7 cellular contexts compared by ENCODE assay signal in the genomic region with DNA sequence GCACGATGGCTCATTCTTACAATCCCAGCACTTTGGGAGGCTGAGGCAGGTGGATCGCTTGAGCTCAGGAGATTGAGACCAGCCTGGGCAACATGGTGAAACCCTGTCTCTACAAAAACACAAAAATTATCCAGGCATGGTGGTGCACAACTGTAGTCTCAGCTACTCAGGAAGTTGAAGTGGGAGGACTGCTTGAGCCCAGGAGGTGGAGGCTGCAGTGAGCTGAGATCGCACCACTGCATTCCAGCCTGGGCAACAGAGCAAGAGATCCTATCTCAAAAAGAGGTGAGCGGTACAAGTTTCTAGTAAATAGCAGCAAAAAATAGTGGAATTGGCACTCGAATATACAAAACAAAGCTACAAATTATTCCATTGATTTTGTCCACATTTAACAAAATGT. TPM values are rescaled to one million over a fixed set of nuclear protein-coding genes. Genes with fewer than 3 reads are reported as not detected.
DNase-seq lines count a peak whose midpoint lies in the region; ATAC-seq lines count a peak whose summit lies in the region.
"Not testable (repeated sequence)": the region's sequence is repeated elsewhere in the genome, so short reads cannot be mapped to it uniquely, and the experiment has no call there.

No MANE protein-coding gene starts in this region.

- not testable (repeated sequence) for ATAC-seq in T-helper 17 cell; activated T-cell treated with anti-CD3 and anti-CD28 coated beads, Interleukin-2, amount 50 U/mL, for 72 hours (replicated peaks in 1 of 2); activated naive CD8-positive, alpha-beta T cell treated with anti-CD3 and anti-CD28 coated beads, Interleukin-2, amount 50 U/mL, for 24 hours; naive thymus-derived CD8-positive, alpha-beta T cell; stimulated activated effector memory CD8-positive, alpha-beta T cell treated with anti-CD3 and anti-CD28 coated beads, Interleukin-12 subunit alpha, Interleukin-12 subunit beta, amount 100 ng/mL, for 72 hours

- peak overlapping the region in 6 of 8 donors; percentile 63 to 89 (median 76) for H3K27ac Mint-ChIP-seq in CD8-positive, alpha-beta memory T cell
- H3K27ac Mint-ChIP-seq in T-helper 17 cell (peak overlapping the region; percentile 53), immature natural killer cell (peak overlapping the region in 5 of 6 donors; percentile 29 to 87 (median 59))
- peak overlapping the region; percentile 88 for H3K27ac Mint-ChIP-seq in activated T-cell treated with anti-CD3 and anti-CD28 coated beads, Interleukin-2, amount 50 U/mL, for 72 hours
- H3K27ac Mint-ChIP-seq in activated naive CD8-positive, alpha-beta T cell treated with anti-CD3 and anti-CD28 coated beads, Interleukin-2, amount 50 U/mL, for 24 hours = peak overlapping the region; percentile 80
- peak overlapping the region; percentile 23 to 87 (median 80) for H3K27ac Mint-ChIP-seq in naive thymus-derived CD8-positive, alpha-beta T cell
- peak overlapping the region; percentile 59 for H3K27ac Mint-ChIP-seq in stimulated activated effector memory CD8-positive, alpha-beta T cell treated with anti-CD3 and anti-CD28 coated beads, Interleukin-12 subunit alpha, Interleukin-12 subunit beta, amount 100 ng/mL, for 72 hours

- H3K36me3 ChIP-seq in CD8-positive, alpha-beta memory T cell (ENCODE audit: insufficient read depth, low read length) = peaks cover 58% of the 10 kb centered on the region

- H3K27me3 ChIP-seq in CD8-positive, alpha-beta memory T cell (ENCODE audit: insufficient read depth, low read length, poor library complexity, severe bottlenecking) = not testable (repeated sequence)

- H3K9me3 ChIP-seq in CD8-positive, alpha-beta memory T cell (ENCODE audit: low read length); T-helper 17 cell (ENCODE audit: control insufficient read depth, low read length, poor library complexity, severe bottlenecking): not testable (repeated sequence)

- not testable (repeated sequence) for H3K4me3 Mint-ChIP-seq in CD8-positive, alpha-beta memory T cell; T-helper 17 cell; activated T-cell treated with anti-CD3 and anti-CD28 coated beads, Interleukin-2, amount 50 U/mL, for 72 hours; activated naive CD8-positive, alpha-beta T cell treated with anti-CD3 and anti-CD28 coated beads, Interleukin-2, amount 50 U/mL, for 24 hours; immature natural killer cell; naive thymus-derived CD8-positive, alpha-beta T cell; stimulated activated effector memory CD8-positive, alpha-beta T cell treated with anti-CD3 and anti-CD28 coated beads, Interleukin-12 subunit alpha, Interleukin-12 subunit beta, amount 100 ng/mL, for 72 hours

- not testable (repeated sequence) for H3K27me3 Mint-ChIP-seq in CD8-positive, alpha-beta memory T cell; T-helper 17 cell; activated T-cell treated with anti-CD3 and anti-CD28 coated beads, Interleukin-2, amount 50 U/mL, for 72 hours (ENCODE audit: low read depth); activated naive CD8-positive, alpha-beta T cell treated with anti-CD3 and anti-CD28 coated beads, Interleukin-2, amount 50 U/mL, for 24 hours; immature natural killer cell (ENCODE audit: low read depth in 3 of 3); naive thymus-derived CD8-positive, alpha-beta T cell

- H3K27ac ChIP-seq in CD8-positive, alpha-beta memory T cell (ENCODE audit: low read depth, low read length) = not testable (repeated sequence)

- CTCF ChIA-PET in CD8-positive, alpha-beta memory T cell (lab: Charles Lee) = interaction anchor here (1.5 to 1.9 kb wide), 3 partner anchors 12 to 24 kb away, joined by 3 to 5 read pairs (median 4); no protein-coding TSS in a partner anchor

- not testable (repeated sequence) for H3K9me3 Mint-ChIP-seq in CD8-positive, alpha-beta memory T cell; activated T-cell treated with anti-CD3 and anti-CD28 coated beads, Interleukin-2, amount 50 U/mL, for 72 hours; activated naive CD8-positive, alpha-beta T cell treated with anti-CD3 and anti-CD28 coated beads, Interleukin-2, amount 50 U/mL, for 24 hours; immature natural killer cell; naive thymus-derived CD8-positive, alpha-beta T cell; stimulated activated effector memory CD8-positive, alpha-beta T cell treated with anti-CD3 and anti-CD28 coated beads, Interleukin-12 subunit alpha, Interleukin-12 subunit beta, amount 100 ng/mL, for 72 hours

- not testable (repeated sequence) for DNase-seq in CD8-positive, alpha-beta memory T cell; T-helper 17 cell; activated T-cell treated with anti-CD3 and anti-CD28 coated beads, Interleukin-2, amount 50 U/mL, for 72 hours; activated naive CD8-positive, alpha-beta T cell treated with anti-CD3 and anti-CD28 coated beads, Interleukin-2, amount 50 U/mL, for 24 hours; immature natural killer cell; naive thymus-derived CD8-positive, alpha-beta T cell; stimulated activated effector memory CD8-positive, alpha-beta T cell treated with anti-CD3 and anti-CD28 coated beads, Interleukin-12 subunit alpha, Interleukin-12 subunit beta, amount 100 ng/mL, for 72 hours (ENCODE audit: low spot score in 2 of 2)

- not testable (repeated sequence) for H3K4me1 ChIP-seq in CD8-positive, alpha-beta memory T cell (ENCODE audit: insufficient read depth, low read length)

- peaks cover 4 to 81% (median 7%) of the 10 kb centered on the region in 3 donors for H3K36me3 Mint-ChIP-seq in CD8-positive, alpha-beta memory T cell
- H3K36me3 Mint-ChIP-seq in T-helper 17 cell (ENCODE audit: low read depth) = not testable (repeated sequence)
- peaks cover 18 to 48% of the 10 kb centered on the region in 2 donors for H3K36me3 Mint-ChIP-seq in activated T-cell treated with anti-CD3 and anti-CD28 coated beads, Interleukin-2, amount 50 U/mL, for 72 hours (ENCODE audit: insufficient read depth in 2 of 2)
- peaks cover 76% of the 10 kb centered on the region for H3K36me3 Mint-ChIP-seq in activated naive CD8-positive, alpha-beta T cell treated with anti-CD3 and anti-CD28 coated beads, Interleukin-2, amount 50 U/mL, for 24 hours (ENCODE audit: low read depth)
- peaks cover 4 to 29% (median 26%) of the 10 kb centered on the region in 3 donors for H3K36me3 Mint-ChIP-seq in immature natural killer cell
- peaks cover 3 to 79% (median 15%) of the 10 kb centered on the region in 3 donors for H3K36me3 Mint-ChIP-seq in naive thymus-derived CD8-positive, alpha-beta T cell
- peaks cover 96% of the 10 kb centered on the region for H3K36me3 Mint-ChIP-seq in stimulated activated effector memory CD8-positive, alpha-beta T cell treated with anti-CD3 and anti-CD28 coated beads, Interleukin-12 subunit alpha, Interleukin-12 subunit beta, amount 100 ng/mL, for 72 hours

- H3K4me3 ChIP-seq in CD8-positive, alpha-beta memory T cell (ENCODE audit: low read length) = not testable (repeated sequence)

- POLR2A ChIA-PET in CD8-positive, alpha-beta memory T cell (lab: Charles Lee) = interaction anchor here (0.7 kb wide), 1 partner anchor 13 kb away, joined by 3 read pairs; no protein-coding TSS in a partner anchor
- POLR2A ChIA-PET in naive thymus-derived CD8-positive, alpha-beta T cell (lab: Charles Lee) = interaction anchor here (1.1 to 1.4 kb wide), 2 partner anchors 8 to 16 kb away, joined by 3 read pairs; no protein-coding TSS in a partner anchor

- peaks cover 12 to 37% (median 15%) of the 10 kb centered on the region in 3 donors for H3K4me1 Mint-ChIP-seq in CD8-positive, alpha-beta memory T cell
- not testable (repeated sequence) for H3K4me1 Mint-ChIP-seq in T-helper 17 cell
- H3K4me1 Mint-ChIP-seq in activated T-cell treated with anti-CD3 and anti-CD28 coated beads, Interleukin-2, amount 50 U/mL, for 72 hours (ENCODE audit: low read depth) = peaks cover 40% of the 10 kb centered on the region
- H3K4me1 Mint-ChIP-seq in activated naive CD8-positive, alpha-beta T cell treated with anti-CD3 and anti-CD28 coated beads, Interleukin-2, amount 50 U/mL, for 24 hours = peaks cover 42% of the 10 kb centered on the region
- peaks cover 15 to 24% of the 10 kb centered on the region in 2 donors for H3K4me1 Mint-ChIP-seq in immature natural killer cell
- H3K4me1 Mint-ChIP-seq in naive thymus-derived CD8-positive, alpha-beta T cell = peaks cover 15 to 50% (median 34%) of the 10 kb centered on the region in 4 donors
- peaks cover 37% of the 10 kb centered on the region for H3K4me1 Mint-ChIP-seq in stimulated activated effector memory CD8-positive, alpha-beta T cell treated with anti-CD3 and anti-CD28 coated beads, Interleukin-12 subunit alpha, Interleukin-12 subunit beta, amount 100 ng/mL, for 72 hours

RNA-seq across cellular contexts. Expression of a gene that starts 31.2 kb away (rescaled TPM):
- 10 to 100 TPM; 80.5 to 84.5 TPM for total RNA-seq in CD8-positive, alpha-beta memory T cell
- 53.7 TPM for polyA plus RNA-seq in CD8-positive, alpha-beta memory T cell
- 10 to 100 TPM; 17.6 to 26.4 TPM for total RNA-seq in T-helper 17 cell
- 100 to 1,000 TPM; 155 to 166 TPM for total RNA-seq in activated T-cell treated with anti-CD3 and anti-CD28 coated beads, Interleukin-2, amount 50 U/mL, for 72 hours
- 10 to 100 TPM; 27.5 to 59.7 (median 49.6) TPM for polyA plus RNA-seq in immature natural killer cell
- 10 to 100 TPM; 29.3 to 29.4 TPM for total RNA-seq in naive thymus-derived CD8-positive, alpha-beta T cell
- polyA plus RNA-seq in naive thymus-derived CD8-positive, alpha-beta T cell = 10 to 100 TPM; 26.5 to 47.1 (median 33.9) TPM
